ENCODE assay signal across 9 cellular contexts in genomic region chr11:128603752-128604472, GRCh38. TPM values are rescaled to one million over a fixed set of nuclear protein-coding genes. Genes with fewer than 3 reads are reported as not detected.
DNase-seq lines count a peak whose midpoint lies in the region; ATAC-seq and TF ChIP-seq lines count a peak whose summit lies in the region.
"Had no signal": no experiment of that assay in that cellular context is flagged by ENCODE, and none has a peak within 500 bp of the region (broad histone marks: within the 10 kb centered on the region; RNA-seq: fewer than 3 reads in every experiment).

No MANE protein-coding gene starts in this region.

- H3K27ac ChIP-seq in esophagus squamous epithelium (no peak overlapping the region), trophoblast cell (ENCODE audit: low read depth, low read length) (no peak overlapping the region)
- H3K27ac ChIP-seq: Peyer's patch had no signal

- DNase-seq in NCI-H526 treated with DMSO at 0.1 percent for 48 hours (lab: John Stamatoyannopoulos, UW): peak; percentile 81
- DNase-seq in medulla oblongata (ENCODE audit: extremely low spot score): peak; percentile 6
- no peak for DNase-seq in esophagus squamous epithelium (lab: John Stamatoyannopoulos, UW)
- DNase-seq in trophoblast cell: no peak
- DNase-seq: Peyer's patch, small intestine had no signal

- no peaks in the 10 kb centered on the region for H3K79me2 ChIP-seq in trophoblast cell (ENCODE audit: control insufficient read depth, insufficient read depth, low read length, poor library complexity)

- intact Hi-C loops in esophagus squamous epithelium (cut with DNase I): no loop called here

- H3K9me3 ChIP-seq in esophagus squamous epithelium (no peaks in the 10 kb centered on the region), trophoblast cell (ENCODE audit: insufficient read depth, low read depth, low read length) (no peaks in the 10 kb centered on the region)
- H3K9me3 ChIP-seq: Peyer's patch had no signal

- no peak overlapping the region for H2AFZ ChIP-seq in trophoblast cell (ENCODE audit: insufficient read depth, low read length, poor library complexity)

- H3K4ac ChIP-seq in trophoblast cell (ENCODE audit: low read depth, low read length): no peak overlapping the region

- H3K36me3 ChIP-seq in esophagus squamous epithelium: no peaks in the 10 kb centered on the region
- no peaks in the 10 kb centered on the region for H3K36me3 ChIP-seq in trophoblast cell (ENCODE audit: control insufficient read depth in 1 of 2, insufficient read depth in 2 of 2, low read length in 2 of 2)
- H3K36me3 ChIP-seq: Peyer's patch had no signal

- WGBS in esophagus squamous epithelium, 2 donors: 66 to 77% methylated on average over 5 of the region's 5 CpGs
- no CpG with 5 or more reads among the region's 5 CpGs for WGBS in trophoblast cell (ENCODE audit: extremely low coverage, insufficient coverage, insufficient read length)

- no peak overlapping the region for H3K4me3 ChIP-seq in esophagus squamous epithelium
- no peak overlapping the region for H3K4me3 ChIP-seq in trophoblast cell (ENCODE audit: low read depth, low read length)
- H3K4me3 ChIP-seq: Peyer's patch had no signal

- H3K4me2 ChIP-seq in trophoblast cell (ENCODE audit: low read length): no peak overlapping the region

- H3K18ac ChIP-seq in trophoblast cell (ENCODE audit: low read length): no peak overlapping the region

- H4K91ac ChIP-seq in trophoblast cell (ENCODE audit: low read depth, low read length): no peak overlapping the region

- ATAC-seq in GM19455 (IDR thresholded peaks at IDR 0.05; ENCODE audit: unreplicated experiment) (peak; percentile 55), GM21360 (IDR thresholded peaks at IDR 0.05; ENCODE audit: unreplicated experiment) (no peak)

- no peak overlapping the region for H3K23ac ChIP-seq in trophoblast cell (ENCODE audit: low read length)

- no peaks in the 10 kb centered on the region for H3K4me1 ChIP-seq in esophagus squamous epithelium
- H3K4me1 ChIP-seq in trophoblast cell (ENCODE audit: control insufficient read depth in 1 of 2, insufficient read depth in 2 of 2, low read length in 2 of 2): no peaks in the 10 kb centered on the region
- H3K4me1 ChIP-seq: Peyer's patch had no signal

- peaks cover 0 to 3% (median 0%) of the 10 kb centered on the region in 4 donors for H3K27me3 ChIP-seq in esophagus squamous epithelium
- H3K27me3 ChIP-seq in trophoblast cell (ENCODE audit: insufficient read depth, low read length): no peaks in the 10 kb centered on the region
- H3K27me3 ChIP-seq: Peyer's patch had no signal

- no peak overlapping the region for H4K8ac ChIP-seq in trophoblast cell (ENCODE audit: low read depth, low read length)

- no peak overlapping the region for H3K9ac ChIP-seq in trophoblast cell (ENCODE audit: low read length)

- no peak for TF ChIP-seq POLR2A in esophagus squamous epithelium (IDR thresholded peaks at IDR 0.05)

- no peak overlapping the region for H3K14ac ChIP-seq in trophoblast cell (ENCODE audit: low read length)

- no peak overlapping the region for H4K12ac ChIP-seq in trophoblast cell (ENCODE audit: low read depth, low read length)

- H2BK120ac ChIP-seq in trophoblast cell (ENCODE audit: insufficient read depth, low read length, poor library complexity): no peak overlapping the region

- TF ChIP-seq CTCF in GM12872 (IDR thresholded peaks at IDR 0.05; ENCODE audit: insufficient read depth, low read depth, low read length) (peak; percentile 23; the same call in 1 of the 3 replicates), esophagus squamous epithelium (IDR thresholded peaks at IDR 0.05) (no peak)

- no peak overlapping the region for H2BK5ac ChIP-seq in trophoblast cell (ENCODE audit: low read depth, low read length, poor library complexity)

- no peak overlapping the region for H2BK12ac ChIP-seq in trophoblast cell (ENCODE audit: low read length)

- no peaks in the 10 kb centered on the region for H3K79me1 ChIP-seq in trophoblast cell (ENCODE audit: low read length)

- H2AK5ac ChIP-seq in trophoblast cell (ENCODE audit: low read length): no peak overlapping the region

RNA-seq across cellular contexts. Expression of gene ETS1, which starts 16.6 kb away (rescaled TPM):
- 10 to 100 TPM in 3 of 4 donors, 1 to 10 TPM in 1; 3.4 to 37.0 (median 16.4) TPM for total RNA-seq in esophagus squamous epithelium
- 103 and 111 TPM in 2 replicates for polyA plus RNA-seq in trophoblast cell (2013)

Comparison
In these comparisons a context has a peak if more than half of its experiments do, and no peak if none do; other contexts are left out.
1. DNase-seq: peak in NCI-H526 treated with DMSO at 0.1 percent for 48 hours (single experiment) and medulla oblongata (single experiment); none in esophagus squamous epithelium (single experiment) and trophoblast cell (0 of 2).